ENCODE assay signal across 14 cellular contexts in the genomic region with DNA sequence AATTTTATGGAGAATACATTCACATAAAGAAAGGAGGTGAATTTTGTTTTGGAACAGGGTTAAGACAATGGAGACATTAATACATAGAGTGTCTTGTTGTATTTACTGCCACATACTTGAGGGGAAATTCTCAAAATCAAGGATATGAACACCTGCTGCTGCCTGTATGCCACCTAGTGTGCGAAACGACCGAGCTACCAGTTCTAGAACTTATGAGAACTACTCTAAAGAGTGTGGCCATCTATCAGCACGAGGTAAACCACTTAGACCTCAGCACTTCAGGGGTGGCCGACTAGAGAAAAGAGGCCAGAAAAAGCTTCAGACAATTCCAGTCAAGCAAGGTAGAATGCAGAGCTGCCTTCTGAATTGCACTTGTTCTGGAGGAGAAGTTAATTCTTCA. TPM values are rescaled to one million over a fixed set of nuclear protein-coding genes. Genes with fewer than 3 reads are reported as not detected.
DNase-seq lines count a peak whose midpoint lies in the region; ATAC-seq, FAIRE-seq and TF ChIP-seq lines count a peak whose summit lies in the region.
"Had no signal": no experiment of that assay in that cellular context is flagged by ENCODE, and none has a peak within 500 bp of the region (broad histone marks: within the 10 kb centered on the region; RNA-seq: fewer than 3 reads in every experiment).

No MANE protein-coding gene starts in this region.

- no peak overlapping the region for H2BK120ac ChIP-seq in mesenchymal stem cell (ENCODE audit: low read depth, low read length)

- H3K9me3 ChIP-seq in HepG2 (ENCODE audit: low read length) (no peaks in the 10 kb centered on the region), right lobe of liver (no peaks in the 10 kb centered on the region), OCI-LY7 (ENCODE audit: low read length) (no peaks in the 10 kb centered on the region), mammary epithelial cell (replicated peaks; ENCODE audit: insufficient read depth, low read length) (no peaks in the 10 kb centered on the region), ascending aorta (no peaks in the 10 kb centered on the region), mesenchymal stem cell (ENCODE audit: control insufficient read depth, low read length) (no peaks in the 10 kb centered on the region)
- H3K9me3 ChIP-seq: BLaER1, MG63 had no signal

- peaks cover 2% of the 10 kb centered on the region for H3K79me1 ChIP-seq in mesenchymal stem cell (replicated peaks; ENCODE audit: low read length, poor library complexity, severe bottlenecking)

- intact Hi-C loops in HepG2 (cut with micrococcal nuclease; ENCODE audit: unreplicated experiment) (no loop called here), right lobe of liver (cut with DNase I) (loop anchor here in 1 of 2 donors (10.0 kb wide), 1 partner anchor 62 kb away; no protein-coding TSS in a partner anchor), OCI-LY7 (cut with micrococcal nuclease; ENCODE audit: unreplicated experiment) (loop anchor here (10.0 kb wide), 1 partner anchor 142 kb away; the partner anchor contains the start of genes KBTBD4 and NDUFS3), mammary epithelial cell (cut with micrococcal nuclease) (loop anchor here (1.0 kb wide), 1 partner anchor 137 kb away; the partner anchor contains the start of gene NDUFS3), ascending aorta (cut with DNase I) (no loop called here)

- no peak overlapping the region for H3K14ac ChIP-seq in mesenchymal stem cell (ENCODE audit: low read length in 2 of 2)

- H2AK5ac ChIP-seq in mesenchymal stem cell (ENCODE audit: low read length, severe bottlenecking) = no peak overlapping the region

- H2BK15ac ChIP-seq in mesenchymal stem cell (ENCODE audit: low read depth, poor library complexity, severe bottlenecking) = no peak overlapping the region

- H3K79me2 ChIP-seq in HepG2 (ENCODE audit: insufficient read depth, low read length) = no peaks in the 10 kb centered on the region
- H3K79me2 ChIP-seq in OCI-LY7 (ENCODE audit: insufficient read depth, low read depth, low read length) = no peaks in the 10 kb centered on the region
- no peaks in the 10 kb centered on the region for H3K79me2 ChIP-seq in mammary epithelial cell (ENCODE audit: insufficient read depth, low read length)

- H2AFZ ChIP-seq in HepG2 (ENCODE audit: low read length) = no peak overlapping the region
- H2AFZ ChIP-seq in OCI-LY7 (ENCODE audit: low read length) = no peak overlapping the region
- H2AFZ ChIP-seq in mammary epithelial cell (ENCODE audit: low read depth, low read length) = no peak overlapping the region
- H2AFZ ChIP-seq in mesenchymal stem cell (ENCODE audit: low read depth, low read length) = no peak overlapping the region

- H2BK5ac ChIP-seq in mesenchymal stem cell (ENCODE audit: low read depth, low read length, poor library complexity, severe bottlenecking) = no peak overlapping the region

- CTCF ChIA-PET in HepG2 (lab: Yijun Ruan, JAX; ENCODE audit: low intra/inter-chr PET ratio, low total read pairs) (no interaction called here), OCI-LY7 (lab: Charles Lee; ENCODE audit: unreplicated experiment) (no interaction called here), mammary epithelial cell (lab: Charles Lee; ENCODE audit: low non-redundant PET) (no interaction called here)

- TF ChIP-seq POLR2A in HepG2 (IDR thresholded peaks at IDR 0.05; ENCODE audit: insufficient read depth in 1 of 2, low read depth in 2 of 2, low read length in 2 of 2) = no peak
- TF ChIP-seq POLR2A in right lobe of liver (IDR thresholded peaks at IDR 0.05) = no peak

- FAIRE-seq in HepG2 (lab: Jason Lieb, UNC) = no peak
- FAIRE-seq: astrocyte, endometrium had no signal

- ATAC-seq in HepG2 = no peak
- ATAC-seq in right lobe of liver = no peak
- no peak for ATAC-seq in HG03565 (IDR thresholded peaks at IDR 0.05; ENCODE audit: unreplicated experiment)

- TF ChIP-seq CTCF in HepG2 (CRISPR knock-in tag; IDR thresholded peaks at IDR 0.05) (0 out of 2 replicates have a peak, but pooled peaks have one; percentile 14), right lobe of liver (IDR thresholded peaks at IDR 0.05) (peak in 1 of 4 donors; percentile 16), OCI-LY7 (conservative IDR thresholded peaks at IDR 0.05; ENCODE audit: low read length) (peak; percentile 55), mammary epithelial cell (conservative IDR thresholded peaks at IDR 0.05 in 1 of 2, IDR thresholded peaks at IDR 0.05 in 1 of 2; ENCODE audit: extremely low read depth in 1 of 2, insufficient read depth in 1 of 2, low read depth in 1 of 2, low read length in 2 of 2) (peak in 1 of 2 donors; percentile 10), ascending aorta (IDR thresholded peaks at IDR 0.05) (no peak)

- BruUV-seq in HepG2 (replicated peaks; lab: Mats Ljungman, UMichigan) (no TSS peak), OCI-LY7 (replicated peaks; lab: Mats Ljungman, UMichigan) (TSS peak; percentile 72), mammary epithelial cell (replicated peaks; lab: Mats Ljungman, UMichigan) (TSS peak; percentile 56)

- no peak overlapping the region for H3K23ac ChIP-seq in mesenchymal stem cell (ENCODE audit: low read length in 2 of 2)

- H3K36me3 ChIP-seq in HepG2 (replicated peaks in 1 of 2; ENCODE audit: control insufficient read depth in 1 of 2, insufficient read depth in 2 of 2, low read length in 2 of 2) (peaks cover 3 to 33% of the 10 kb centered on the region in 2 experiments), right lobe of liver (peaks cover 3 to 43% (median 25%) of the 10 kb centered on the region in 4 donors), OCI-LY7 (ENCODE audit: insufficient read depth, low read length) (peaks cover 62% of the 10 kb centered on the region), mammary epithelial cell (ENCODE audit: insufficient read depth, low read length) (peaks cover 11% of the 10 kb centered on the region), ascending aorta (peaks cover 31 to 51% of the 10 kb centered on the region in 2 donors), mesenchymal stem cell (ENCODE audit: control insufficient read depth in 1 of 2, insufficient read depth in 2 of 2, low read depth in 1 of 2, low read length in 2 of 2) (peaks cover 32 to 56% of the 10 kb centered on the region in 2 experiments)

- in situ Hi-C loops in HepG2 (cut with HindIII; ENCODE audit: extremely low pct_ligation_motif_present, low pct_unique_long_range_greater_than_20kb) (no loop called here), mammary epithelial cell (cut with MboI; ENCODE audit: low sequenced_read_pairs in 2 of 2) (loop anchor here in 1 of 2 donors (10.0 kb wide), 1 partner anchor 72 kb away; the partner anchor contains the start of gene MTCH2)

- H3K27ac ChIP-seq in HepG2 (ENCODE audit: extremely low read length, insufficient read depth, low read length) (no peak overlapping the region), right lobe of liver (peak overlapping the region in 1 of 3 donors; percentile 5), OCI-LY7 (ENCODE audit: low read depth, low read length, poor library complexity, severe bottlenecking) (peak overlapping the region; percentile 23), mammary epithelial cell (ENCODE audit: insufficient read depth, low read depth, low read length) (no peak overlapping the region), ascending aorta (peak overlapping the region in 1 of 2 donors; percentile 2), mesenchymal stem cell (ENCODE audit: low read length, poor library complexity, severe bottlenecking) (no peak overlapping the region)
- H3K27ac ChIP-seq: BLaER1 had no signal

- TF ChIP-seq RAD21 in HepG2 (CRISPR knock-in tag; IDR thresholded peaks at IDR 0.05) = no peak

- no peak for TF ChIP-seq EP300 in HepG2 (IDR thresholded peaks at IDR 0.05; ENCODE audit: low read depth in 2 of 2, low read length in 2 of 2)
- no peak for TF ChIP-seq EP300 in HepG2 (CRISPR knock-in tag; IDR thresholded peaks at IDR 0.05; ENCODE audit: borderline replicate concordance)

- dilution Hi-C loops in mammary epithelial cell (cut with HindIII; ENCODE audit: low sequenced_read_pairs) = no loop called here

- POLR2A ChIA-PET in HepG2 (lab: Yijun Ruan, JAX) (no interaction called here), OCI-LY7 (lab: Charles Lee) (interaction anchor here (0.5 to 1.8 kb wide), 5 partner anchors 9 to 88 kb away, joined by 3 to 7 read pairs (median 5); no protein-coding TSS in a partner anchor)

- no peak overlapping the region for H2BK12ac ChIP-seq in mesenchymal stem cell (ENCODE audit: low read length in 2 of 2)

- H4K91ac ChIP-seq in mesenchymal stem cell (ENCODE audit: low read length) = no peak overlapping the region

- H3K4ac ChIP-seq in mesenchymal stem cell (ENCODE audit: low read depth in 1 of 2, low read length in 2 of 2) = no peak overlapping the region

- no peak overlapping the region for H3K4me2 ChIP-seq in HepG2 (ENCODE audit: low read depth, low read length)
- H3K4me2 ChIP-seq in OCI-LY7 (ENCODE audit: low read length) = no peak overlapping the region
- H3K4me2 ChIP-seq in mammary epithelial cell (ENCODE audit: insufficient read depth, low read depth, low read length) = no peak overlapping the region
- no peak overlapping the region for H3K4me2 ChIP-seq in mesenchymal stem cell (ENCODE audit: low read length, poor library complexity, severe bottlenecking)
- H3K4me2 ChIP-seq: BLaER1 had no signal

- H3K27me3 ChIP-seq in HepG2 (ENCODE audit: control insufficient read depth in 1 of 2, insufficient read depth in 2 of 2, low read length in 2 of 2) (no peaks in the 10 kb centered on the region), right lobe of liver (no peaks in the 10 kb centered on the region), mammary epithelial cell (ENCODE audit: insufficient read depth, low read length) (no peaks in the 10 kb centered on the region), ascending aorta (no peaks in the 10 kb centered on the region), mesenchymal stem cell (ENCODE audit: control insufficient read depth in 1 of 2, insufficient read depth in 1 of 2, low read length in 2 of 2) (no peaks in the 10 kb centered on the region)
- H3K27me3 ChIP-seq: BLaER1, MG63 had no signal

- H3K4me3 ChIP-seq in HepG2 (replicated peaks in 1 of 3; ENCODE audit: insufficient read depth in 1 of 3, low read depth in 2 of 3, low read length in 3 of 3) = no peak overlapping the region
- H3K4me3 ChIP-seq in right lobe of liver = no peak overlapping the region
- no peak overlapping the region for H3K4me3 ChIP-seq in OCI-LY7 (ENCODE audit: low read depth, low read length, poor library complexity, severe bottlenecking)
- no peak overlapping the region for H3K4me3 ChIP-seq in mammary epithelial cell (replicated peaks in 1 of 3; ENCODE audit: insufficient read depth in 1 of 3, low read depth in 2 of 3, low read length in 3 of 3)
- H3K4me3 ChIP-seq in ascending aorta = no peak overlapping the region
- no peak overlapping the region for H3K4me3 ChIP-seq in mesenchymal stem cell (ENCODE audit: insufficient read depth in 1 of 2, low read depth in 1 of 2, low read length in 2 of 2)
- H3K4me3 ChIP-seq: BLaER1, MG63 had no signal

- DNase-seq in HepG2 (ENCODE audit: low spot score) (no peak), right lobe of liver (no peak), OCI-LY7 (ENCODE audit: low spot score) (peak; percentile 44), mammary epithelial cell (no peak), NOMO-1 treated with dmso at 0.1 percent for 144 hours (lab: John Stamatoyannopoulos, UW; ENCODE audit: unreplicated experiment) (no peak), ascending aorta (ENCODE audit: low spot score in 2 of 2) (no peak), mesenchymal stem cell (no peak)
- DNase-seq: HCEC 1CT, MG63, NCI-H446 treated with DMSO at 0.1 percent for 48 hours had no signal

- H3K9ac ChIP-seq in HepG2 (ENCODE audit: insufficient read depth, low read depth, low read length) = no peak overlapping the region
- no peak overlapping the region for H3K9ac ChIP-seq in mammary epithelial cell (ENCODE audit: insufficient read depth, low read length)
- no peak overlapping the region for H3K9ac ChIP-seq in mesenchymal stem cell (ENCODE audit: low read length)
- H3K9ac ChIP-seq: BLaER1 had no signal

- H3K9me2 ChIP-seq in OCI-LY7 (ENCODE audit: insufficient read depth, low read length) = no peaks in the 10 kb centered on the region

- peaks cover 16% of the 10 kb centered on the region for H3K4me1 ChIP-seq in HepG2 (ENCODE audit: insufficient read depth, low read length)
- H3K4me1 ChIP-seq in right lobe of liver = peaks cover 0 to 21% (median 5%) of the 10 kb centered on the region in 4 donors
- H3K4me1 ChIP-seq in OCI-LY7 (ENCODE audit: insufficient read depth, low read length, poor library complexity, severe bottlenecking) = peaks cover 16% of the 10 kb centered on the region
- peaks cover 12% of the 10 kb centered on the region for H3K4me1 ChIP-seq in mammary epithelial cell (ENCODE audit: insufficient read depth, low read length)
- peaks cover 0 to 5% of the 10 kb centered on the region in 2 donors for H3K4me1 ChIP-seq in ascending aorta
- H3K4me1 ChIP-seq in mesenchymal stem cell (ENCODE audit: control insufficient read depth, insufficient read depth, low read depth, low read length) = peaks cover 2% of the 10 kb centered on the region

- H4K8ac ChIP-seq in mesenchymal stem cell (ENCODE audit: low read length) = no peak overlapping the region

- WGBS in HepG2 (ENCODE audit: low lambda C conversion rate) = 85% methylated on average over 5 of the region's 5 CpGs
- WGBS in right lobe of liver (ENCODE audit: insufficient coverage, low coverage, low lambda C conversion rate, missing lambda C conversion rate) = 48% methylated on average over 5 of the region's 5 CpGs
- WGBS in mammary epithelial cell (ENCODE audit: low coverage, missing lambda C conversion rate) = 96% methylated on average over 5 of the region's 5 CpGs
- WGBS in mesenchymal stem cell = 94% methylated on average over 5 of the region's 5 CpGs

- H4K20me1 ChIP-seq in HepG2 (ENCODE audit: insufficient read depth, low read length) (no peaks in the 10 kb centered on the region), OCI-LY7 (ENCODE audit: insufficient read depth, low read length) (no peaks in the 10 kb centered on the region), mammary epithelial cell (ENCODE audit: insufficient read depth, low read length) (peaks cover 3% of the 10 kb centered on the region)

- no peak overlapping the region for H3K18ac ChIP-seq in mesenchymal stem cell (ENCODE audit: low read depth in 1 of 2, low read length in 2 of 2)

RNA-seq across cellular contexts. Expression of gene AGBL2, which starts 1.5 kb away (rescaled TPM):
- 0.67 and 1.6 TPM in 2 replicates for total RNA-seq in HepG2 (2016; rRNA removed; fragmentation: Illumina TruSeq; extraction: Trizol)
- 1.1 and 1.4 TPM in 2 replicates for total RNA-seq in HepG2 (2016; cell fraction: cytosol; rRNA removed; fragmentation: Illumina TruSeq; extraction: Trizol; ENCODE audit: low read depth)
- 0.56 and 2.4 TPM in 2 replicates for total RNA-seq in HepG2 (2016; cell fraction: insoluble cytoplasmic fraction; rRNA removed; fragmentation: Illumina TruSeq; extraction: Trizol)
- 1.1 and 2.4 TPM in 2 replicates for total RNA-seq in HepG2 (2016; cell fraction: membrane; rRNA removed; fragmentation: Illumina TruSeq; extraction: Trizol)
- total RNA-seq in HepG2 (2016; cell fraction: nucleus; rRNA removed; fragmentation: Illumina TruSeq; extraction: Trizol) = 3.0 and 3.7 TPM in 2 replicates
- 5.7 and 6.7 TPM in 2 replicates for polyA plus RNA-seq in HepG2 (2011; rRNA removed)
- polyA plus RNA-seq in HepG2 (2011; cell fraction: cytosol; rRNA removed) = 1.2 and 1.6 TPM in 2 replicates
- 16.0 and 24.7 TPM in 2 replicates for polyA plus RNA-seq in HepG2 (2011; cell fraction: nucleus; rRNA removed)
- polyA plus RNA-seq in HepG2 (2012) = 1.6 and 2.1 TPM in 2 replicates
- polyA plus RNA-seq in HepG2 (2016; cell fraction: cytosol; fragmentation: Illumina TruSeq; extraction: Trizol; ENCODE audit: low read depth) = 0.08 and 0.57 TPM in 2 replicates
- 0.80 and 1.1 TPM in 2 replicates for polyA plus RNA-seq in HepG2 (2016; cell fraction: insoluble cytoplasmic fraction; fragmentation: Illumina TruSeq; extraction: Trizol; ENCODE audit: low read depth)
- 0.43 and 0.99 TPM in 2 replicates for polyA plus RNA-seq in HepG2 (2016; cell fraction: membrane; fragmentation: Illumina TruSeq; extraction: Trizol; ENCODE audit: low read depth)
- polyA plus RNA-seq in HepG2 (2016; cell fraction: nucleus; fragmentation: Illumina TruSeq; extraction: Trizol; ENCODE audit: insufficient read depth, low read depth) = 10.3 and 15.4 TPM in 2 replicates
- polyA minus RNA-seq in HepG2 (2011; rRNA and poly(A)+ RNA removed; ENCODE audit: low replicate concordance) = 3.9 and 7.2 TPM in 2 replicates
- polyA minus RNA-seq in HepG2 (2011; cell fraction: cytosol; rRNA and poly(A)+ RNA removed) = 0.59 and 2.4 TPM in 2 replicates
- polyA minus RNA-seq in HepG2 (2011; cell fraction: nucleus; rRNA and poly(A)+ RNA removed) = 8.0 and 8.6 TPM in 2 replicates
- 1 to 10 TPM in 4 of 6 experiments, under 1 TPM in 2; 0.43 to 5.8 (median 2.1) TPM for total RNA-seq in right lobe of liver
- total RNA-seq in OCI-LY7 (2014; rRNA removed; shearing (Covaris generic)) = 2.0 and 5.9 TPM in 2 replicates
- 5.5 and 8.4 TPM in 2 replicates for total RNA-seq in OCI-LY7 (2022)
- total RNA-seq in mammary epithelial cell = 1 to 10 TPM; 1.7 to 2.3 TPM
- 1.0 TPM for polyA plus RNA-seq in mammary epithelial cell
- polyA minus RNA-seq in mammary epithelial cell = not detected
- not detected for total RNA-seq in ascending aorta
- polyA plus RNA-seq in mesenchymal stem cell (2013, experiment 1 of 2) = 0.76 TPM
- 0.88 TPM for polyA plus RNA-seq in mesenchymal stem cell (2013, experiment 2 of 2)

RNA-seq across cellular contexts. Expression of gene FNBP4, which starts 50.4 kb away (rescaled TPM):
- 44.4 and 72.1 TPM in 2 replicates for total RNA-seq in HepG2 (2016; rRNA removed; fragmentation: Illumina TruSeq; extraction: Trizol)
- total RNA-seq in HepG2 (2016; cell fraction: cytosol; rRNA removed; fragmentation: Illumina TruSeq; extraction: Trizol; ENCODE audit: low read depth) = 34.1 and 37.7 TPM in 2 replicates
- total RNA-seq in HepG2 (2016; cell fraction: insoluble cytoplasmic fraction; rRNA removed; fragmentation: Illumina TruSeq; extraction: Trizol) = 41.6 and 65.6 TPM in 2 replicates
- 24.3 and 28.2 TPM in 2 replicates for total RNA-seq in HepG2 (2016; cell fraction: membrane; rRNA removed; fragmentation: Illumina TruSeq; extraction: Trizol)
- 135 and 141 TPM in 2 replicates for total RNA-seq in HepG2 (2016; cell fraction: nucleus; rRNA removed; fragmentation: Illumina TruSeq; extraction: Trizol)
- polyA plus RNA-seq in HepG2 (2011; rRNA removed) = 128 and 137 TPM in 2 replicates
- polyA plus RNA-seq in HepG2 (2011; cell fraction: cytosol; rRNA removed) = 43.7 and 45.4 TPM in 2 replicates
- 499 and 533 TPM in 2 replicates for polyA plus RNA-seq in HepG2 (2011; cell fraction: nucleus; rRNA removed)
- 82.9 and 94.0 TPM in 2 replicates for polyA plus RNA-seq in HepG2 (2012)
- 3.9 and 4.3 TPM in 2 replicates for polyA plus RNA-seq in HepG2 (2016; cell fraction: cytosol; fragmentation: Illumina TruSeq; extraction: Trizol; ENCODE audit: low read depth)
- polyA plus RNA-seq in HepG2 (2016; cell fraction: insoluble cytoplasmic fraction; fragmentation: Illumina TruSeq; extraction: Trizol; ENCODE audit: low read depth) = 37.3 and 40.3 TPM in 2 replicates
- 7.9 and 9.9 TPM in 2 replicates for polyA plus RNA-seq in HepG2 (2016; cell fraction: membrane; fragmentation: Illumina TruSeq; extraction: Trizol; ENCODE audit: low read depth)
- 217 and 230 TPM in 2 replicates for polyA plus RNA-seq in HepG2 (2016; cell fraction: nucleus; fragmentation: Illumina TruSeq; extraction: Trizol; ENCODE audit: insufficient read depth, low read depth)
- 54.0 and 163 TPM in 2 replicates for polyA minus RNA-seq in HepG2 (2011; rRNA and poly(A)+ RNA removed; ENCODE audit: low replicate concordance)
- 18.0 and 23.0 TPM in 2 replicates for polyA minus RNA-seq in HepG2 (2011; cell fraction: cytosol; rRNA and poly(A)+ RNA removed)
- polyA minus RNA-seq in HepG2 (2011; cell fraction: nucleus; rRNA and poly(A)+ RNA removed) = 269 and 305 TPM in 2 replicates
- total RNA-seq in right lobe of liver = 10 to 100 TPM; 20.2 to 43.3 (median 29.9) TPM
- 103 and 123 TPM in 2 replicates for total RNA-seq in OCI-LY7 (2014; rRNA removed; shearing (Covaris generic))
- 160 and 176 TPM in 2 replicates for total RNA-seq in OCI-LY7 (2022)
- total RNA-seq in mammary epithelial cell = 10 to 100 TPM; 71.7 to 87.2 TPM
- 40.3 TPM for polyA plus RNA-seq in mammary epithelial cell
- 32.7 TPM for polyA minus RNA-seq in mammary epithelial cell
- total RNA-seq in ascending aorta = 61.4 TPM
- 59.5 TPM for polyA plus RNA-seq in mesenchymal stem cell (2013, experiment 1 of 2)
- polyA plus RNA-seq in mesenchymal stem cell (2013, experiment 2 of 2) = 54.7 TPM

Comparison
In these comparisons a context has a peak if more than half of its experiments do, and no peak if none do; other contexts are left out.
1. CTCF ChIP-seq: peak in HepG2 (single experiment) and OCI-LY7 (single experiment); none in ascending aorta (0 of 3).
2. intact Hi-C loops: an anchor here in OCI-LY7 (10.0 kb wide) and mammary epithelial cell (1.0 kb wide); none called in HepG2 and ascending aorta.